10 cellular contexts compared by ENCODE assay signal in genomic region chr14:104694475-104694950, GRCh38. TPM values are rescaled to one million over a fixed set of nuclear protein-coding genes. Genes with fewer than 3 reads are reported as not detected.
A peak's percentile ranks its signal among the peaks of the same experiment; 100 is the strongest.
DNase-seq lines count a peak whose midpoint lies in the region; TF ChIP-seq lines count a peak whose summit lies in the region.
"Had no signal": no experiment of that assay in that cellular context is flagged by ENCODE, and none has a peak within 500 bp of the region (broad histone marks: within the 10 kb centered on the region; RNA-seq: fewer than 3 reads in every experiment).

No MANE protein-coding gene starts in this region.

- H2AFZ ChIP-seq in neuronal stem cell (ENCODE audit: low read length): no peak overlapping the region

- H3K27ac ChIP-seq in C4-2B (peak overlapping the region; percentile 74), colonic mucosa (no peak overlapping the region), neuronal stem cell (replicated peaks; ENCODE audit: low read length) (peak overlapping the region; percentile 14)
- H3K27ac ChIP-seq: VCaP had no signal

- no CpG with 5 or more reads among the region's 15 CpGs for WGBS in neuronal stem cell (ENCODE audit: extremely low coverage in 2 of 2, insufficient read length in 2 of 2, insufficient replicate concordance in 1 of 2), 2 donors

- H2AK5ac ChIP-seq in neuronal stem cell (ENCODE audit: low read depth, low read length): peak overlapping the region; percentile 97

- H3K23ac ChIP-seq in neuronal stem cell (ENCODE audit: low read depth, low read length, poor library complexity): peak overlapping the region; percentile 55

- H3K9me3 Mint-ChIP-seq in mesothelial cell of epicardium: no peaks in the 10 kb centered on the region

- H2BK5ac ChIP-seq in neuronal stem cell (ENCODE audit: low read length): peak overlapping the region; percentile 89

- H3K18ac ChIP-seq in neuronal stem cell (ENCODE audit: low read length): peak overlapping the region; percentile 80

- peak overlapping the region; percentile 82 for H4K8ac ChIP-seq in neuronal stem cell (ENCODE audit: low read depth, low read length)

- no peak overlapping the region for H3K4me3 Mint-ChIP-seq in mesothelial cell of epicardium

- H3K4me3 ChIP-seq in colonic mucosa (no peak overlapping the region), neuronal stem cell (ENCODE audit: low read length in 2 of 2) (no peak overlapping the region)

- H2BK12ac ChIP-seq in neuronal stem cell (ENCODE audit: low read length): peak overlapping the region; percentile 90

- H3K27me3 ChIP-seq in colonic mucosa (no peaks in the 10 kb centered on the region), neuronal stem cell (ENCODE audit: control insufficient read depth in 3 of 3, insufficient read depth in 3 of 3, low read depth in 1 of 3, low read length in 3 of 3) (peaks cover 0 to 3% (median 0%) of the 10 kb centered on the region in 3 experiments)

- peak overlapping the region; percentile 81 for H2BK120ac ChIP-seq in neuronal stem cell (ENCODE audit: low read depth, low read length)

- DNase-seq in NCI-H1694 (lab: John Stamatoyannopoulos, UW): peak; percentile 56
- no peak for DNase-seq in colonic mucosa
- no peak for DNase-seq in neuronal stem cell (ENCODE audit: low spot score)
- DNase-seq in NCI-H524 treated with DMSO at 0.1 percent for 48 hours (lab: John Stamatoyannopoulos, UW): no peak
- DNase-seq in activated CD4-positive, CD25-positive, alpha-beta regulatory T cell (lab: John Stamatoyannopoulos, UW): no peak
- DNase-seq in NCI-H146 treated with DMSO at 0.1 percent for 48 hours (lab: John Stamatoyannopoulos, UW; ENCODE audit: unreplicated experiment): no peak
- no peak for DNase-seq in mesothelial cell of epicardium (ENCODE audit: low spot score in 2 of 2, unreplicated experiment in 2 of 2)
- DNase-seq: GOT3 had no signal

- peaks cover 30% of the 10 kb centered on the region for H3K4me1 Mint-ChIP-seq in mesothelial cell of epicardium

- H3K79me1 ChIP-seq in neuronal stem cell (ENCODE audit: low read depth, low read length): peaks cover 47% of the 10 kb centered on the region

- no peak for TF ChIP-seq CTCF in C4-2B (conservative IDR thresholded peaks at IDR 0.05)
- TF ChIP-seq CTCF in colonic mucosa (IDR thresholded peaks at IDR 0.05): no peak
- no peak for TF ChIP-seq CTCF in mesothelial cell of epicardium (IDR thresholded peaks at IDR 0.05; ENCODE audit: unreplicated experiment)

- peak overlapping the region; percentile 92 for H4K91ac ChIP-seq in neuronal stem cell (ENCODE audit: low read depth, low read length, poor library complexity)

- H3K36me3 ChIP-seq in colonic mucosa: no peaks in the 10 kb centered on the region
- peaks cover 6 to 15% of the 10 kb centered on the region in 2 donors for H3K36me3 ChIP-seq in neuronal stem cell (replicated peaks in 1 of 2; ENCODE audit: control insufficient read depth in 2 of 2, insufficient read depth in 2 of 2, low read length in 2 of 2)

- no peak overlapping the region for H3K27ac Mint-ChIP-seq in mesothelial cell of epicardium

- peak overlapping the region; percentile 97 for H3K14ac ChIP-seq in neuronal stem cell (ENCODE audit: low read length)

- H2BK15ac ChIP-seq in neuronal stem cell (ENCODE audit: low read length): peak overlapping the region; percentile 99

- peaks cover 4% of the 10 kb centered on the region for H3K36me3 Mint-ChIP-seq in mesothelial cell of epicardium

- no peaks in the 10 kb centered on the region for H3K9me3 ChIP-seq in colonic mucosa
- no peaks in the 10 kb centered on the region for H3K9me3 ChIP-seq in neuronal stem cell (replicated peaks in 1 of 2; ENCODE audit: control insufficient read depth in 2 of 2, insufficient read depth in 1 of 2, low read depth in 1 of 2, low read length in 2 of 2)

- H3K4ac ChIP-seq in neuronal stem cell (ENCODE audit: low read length): peak overlapping the region; percentile 95

- H3K9ac ChIP-seq in colonic mucosa (ENCODE audit: low read depth in 2 of 2, low read length in 2 of 2) (peak overlapping the region; percentile 26 to 30), neuronal stem cell (ENCODE audit: low read depth, low read length, poor library complexity) (peak overlapping the region; percentile 86)

- peak overlapping the region; percentile 25 for H3K4me2 ChIP-seq in neuronal stem cell (ENCODE audit: insufficient read depth, low read length, poor library complexity, severe bottlenecking)

- peaks cover 15% of the 10 kb centered on the region for H3K4me1 ChIP-seq in colonic mucosa
- peaks cover 20 to 38% of the 10 kb centered on the region in 2 donors for H3K4me1 ChIP-seq in neuronal stem cell (ENCODE audit: control insufficient read depth in 2 of 2, insufficient read depth in 1 of 2, low read depth in 1 of 2, low read length in 2 of 2)

- no peaks in the 10 kb centered on the region for H3K27me3 Mint-ChIP-seq in mesothelial cell of epicardium (ENCODE audit: low read depth)

- intact Hi-C loops in colonic mucosa (cut with DNase I): no loop called here

RNA-seq across cellular contexts. Expression of gene INF2, which starts 5.1 kb away (rescaled TPM):
- total RNA-seq in colonic mucosa: 100 to 1,000 TPM; 162 to 264 TPM
- polyA plus RNA-seq in neuronal stem cell (2013, experiment 1 of 2): 19.0 TPM
- 19.6 TPM for polyA plus RNA-seq in neuronal stem cell (2013, experiment 2 of 2)
- total RNA-seq in mesothelial cell of epicardium: 90.2 to 92.8 TPM (median 92.5 TPM) in 3 replicates

RNA-seq across cellular contexts. Expression of gene ADSS1, which starts 29.5 kb away (rescaled TPM):
- total RNA-seq in colonic mucosa: 1 to 10 TPM; 3.5 to 4.0 TPM
- 23.8 TPM for polyA plus RNA-seq in neuronal stem cell (2013, experiment 1 of 2)
- polyA plus RNA-seq in neuronal stem cell (2013, experiment 2 of 2): 21.4 TPM
- total RNA-seq in mesothelial cell of epicardium: 14.1 to 17.1 TPM (median 14.4 TPM) in 3 replicates

RNA-seq across cellular contexts. Expression of gene SIVA1, which starts 58.4 kb away (rescaled TPM):
- total RNA-seq in colonic mucosa (100 to 1,000 TPM in 1 of 2 donors, 10 to 100 TPM in 1; 58.8 to 153 TPM), mesothelial cell of epicardium (68.7 to 70.9 TPM (median 70.9 TPM) in 3 replicates)
- 109 TPM for polyA plus RNA-seq in neuronal stem cell (2013, experiment 1 of 2)
- 114 TPM for polyA plus RNA-seq in neuronal stem cell (2013, experiment 2 of 2)
